In genomic region chr16:9124908-9125584, GRCh38 we compare ENCODE assay signal across 12 cellular contexts. TPM values are rescaled to one million over a fixed set of nuclear protein-coding genes. Genes with fewer than 3 reads are reported as not detected.
DNase-seq lines count a peak whose midpoint lies in the region; ATAC-seq and TF ChIP-seq lines count a peak whose summit lies in the region.
"Had no signal": no experiment of that assay in that cellular context is flagged by ENCODE, and none has a peak within 500 bp of the region (broad histone marks: within the 10 kb centered on the region; RNA-seq: fewer than 3 reads in every experiment).

No MANE protein-coding gene starts in this region.

- no peaks in the 10 kb centered on the region for H3K27me3 Mint-ChIP-seq in activated T-cell treated with anti-CD3 and anti-CD28 coated beads, Interleukin-2, amount 50 U/mL, for 24 hours

- DNase-seq in activated T-cell treated with anti-CD3 and anti-CD28 coated beads, Interleukin-2, amount 50 U/mL, for 24 hours, result no peak
- DNase-seq in activated T-cell treated with anti-CD3 and anti-CD28 coated beads, Interleukin-2, amount 50 U/mL, for 48 hours, result no peak
- DNase-seq in OCI-LY7 (ENCODE audit: low spot score), result no peak
- DNase-seq in effector memory CD4-positive, alpha-beta T cell, result no peak
- no peak for DNase-seq in stimulated activated effector memory CD8-positive, alpha-beta T cell treated with anti-CD3 and anti-CD28 coated beads, Interleukin-12 subunit alpha, Interleukin-12 subunit beta, amount 100 ng/mL, for 72 hours (ENCODE audit: low spot score in 2 of 2)
- DNase-seq in amygdala (lab: John Stamatoyannopoulos, UW), result no peak
- no peak for DNase-seq in DMS79 treated with DMSO at 0.1 percent for 48 hours (lab: John Stamatoyannopoulos, UW)
- DNase-seq: central memory CD4-positive, alpha-beta T cell; KBM-7; NCI-H2029 treated with DMSO at 0.1 percent for 48 hours; transverse colon had no signal

- peaks cover 79% of the 10 kb centered on the region for H3K4me1 Mint-ChIP-seq in activated T-cell treated with anti-CD3 and anti-CD28 coated beads, Interleukin-2, amount 50 U/mL, for 24 hours (ENCODE audit: low read depth)
- peaks cover 48% of the 10 kb centered on the region for H3K4me1 Mint-ChIP-seq in stimulated activated effector memory CD8-positive, alpha-beta T cell treated with anti-CD3 and anti-CD28 coated beads, Interleukin-12 subunit alpha, Interleukin-12 subunit beta, amount 100 ng/mL, for 72 hours

- H3K27ac ChIP-seq in OCI-LY7 (ENCODE audit: low read depth, low read length, poor library complexity, severe bottlenecking), result no peak overlapping the region
- H3K27ac ChIP-seq in effector memory CD4-positive, alpha-beta T cell (ENCODE audit: insufficient read depth, low read length, poor library complexity, severe bottlenecking), result peak overlapping the region; percentile 15

- no peaks in the 10 kb centered on the region; the same call in 1 of the 2 replicates for H4K20me1 ChIP-seq in OCI-LY7 (ENCODE audit: insufficient read depth, low read length)

- ATAC-seq in stimulated activated effector memory CD8-positive, alpha-beta T cell treated with anti-CD3 and anti-CD28 coated beads, Interleukin-12 subunit alpha, Interleukin-12 subunit beta, amount 100 ng/mL, for 72 hours, result no peak
- ATAC-seq in HG02588 (IDR thresholded peaks at IDR 0.05; ENCODE audit: unreplicated experiment), result no peak

- H3K4me2 ChIP-seq in OCI-LY7 (ENCODE audit: low read length), result no peak overlapping the region

- no peak overlapping the region for H3K4me3 Mint-ChIP-seq in activated T-cell treated with anti-CD3 and anti-CD28 coated beads, Interleukin-2, amount 50 U/mL, for 24 hours
- H3K4me3 Mint-ChIP-seq in stimulated activated effector memory CD8-positive, alpha-beta T cell treated with anti-CD3 and anti-CD28 coated beads, Interleukin-12 subunit alpha, Interleukin-12 subunit beta, amount 100 ng/mL, for 72 hours, result no peak overlapping the region

- H3K27me3 ChIP-seq in effector memory CD4-positive, alpha-beta T cell (replicated peaks; ENCODE audit: control insufficient read depth, insufficient read depth, low read length, poor library complexity, severe bottlenecking), result no peaks in the 10 kb centered on the region
- H3K27me3 ChIP-seq: transverse colon had no signal

- H3K79me2 ChIP-seq in OCI-LY7 (ENCODE audit: insufficient read depth, low read depth, low read length), result no peaks in the 10 kb centered on the region

- H3K27ac Mint-ChIP-seq in activated T-cell treated with anti-CD3 and anti-CD28 coated beads, Interleukin-2, amount 50 U/mL, for 24 hours, result peak overlapping the region; percentile 71
- H3K27ac Mint-ChIP-seq in stimulated activated effector memory CD8-positive, alpha-beta T cell treated with anti-CD3 and anti-CD28 coated beads, Interleukin-12 subunit alpha, Interleukin-12 subunit beta, amount 100 ng/mL, for 72 hours, result peak overlapping the region; percentile 63

- CTCF ChIA-PET in OCI-LY7 (lab: Charles Lee; ENCODE audit: unreplicated experiment), result interaction anchor here (0.5 kb wide), 1 partner anchor 13 kb away, joined by 3 read pairs; no protein-coding TSS in a partner anchor

- peaks cover 58% of the 10 kb centered on the region for H3K36me3 Mint-ChIP-seq in activated T-cell treated with anti-CD3 and anti-CD28 coated beads, Interleukin-2, amount 50 U/mL, for 24 hours (ENCODE audit: low read depth)
- H3K36me3 Mint-ChIP-seq in stimulated activated effector memory CD8-positive, alpha-beta T cell treated with anti-CD3 and anti-CD28 coated beads, Interleukin-12 subunit alpha, Interleukin-12 subunit beta, amount 100 ng/mL, for 72 hours, result peaks cover 64% of the 10 kb centered on the region

- BruUV-seq in OCI-LY7 (replicated peaks; lab: Mats Ljungman, UMichigan), result no TSS peak

- H3K4me1 ChIP-seq in OCI-LY7 (ENCODE audit: insufficient read depth, low read length, poor library complexity, severe bottlenecking), result peaks cover 12% of the 10 kb centered on the region
- peaks cover 19% of the 10 kb centered on the region for H3K4me1 ChIP-seq in effector memory CD4-positive, alpha-beta T cell (ENCODE audit: control insufficient read depth, insufficient read depth, low read length, poor library complexity, severe bottlenecking)

- no peak overlapping the region for H2AFZ ChIP-seq in OCI-LY7 (ENCODE audit: low read length)

- TF ChIP-seq CTCF in OCI-LY7 (conservative IDR thresholded peaks at IDR 0.05; ENCODE audit: low read length), result peak; percentile 60

- no peaks in the 10 kb centered on the region for H3K9me3 ChIP-seq in OCI-LY7 (ENCODE audit: low read length)
- no peaks in the 10 kb centered on the region for H3K9me3 ChIP-seq in effector memory CD4-positive, alpha-beta T cell (ENCODE audit: control insufficient read depth, low read length)
- H3K9me3 ChIP-seq: transverse colon had no signal

- H3K4me3 ChIP-seq in OCI-LY7 (ENCODE audit: low read depth, low read length, poor library complexity, severe bottlenecking), result no peak overlapping the region
- no peak overlapping the region for H3K4me3 ChIP-seq in effector memory CD4-positive, alpha-beta T cell (ENCODE audit: insufficient read depth, low read depth, low read length, poor library complexity, severe bottlenecking)
- H3K4me3 ChIP-seq: transverse colon had no signal

- POLR2A ChIA-PET in OCI-LY7 (lab: Charles Lee), result no interaction called here

- H3K9me3 Mint-ChIP-seq in activated T-cell treated with anti-CD3 and anti-CD28 coated beads, Interleukin-2, amount 50 U/mL, for 24 hours, result no peaks in the 10 kb centered on the region
- no peaks in the 10 kb centered on the region for H3K9me3 Mint-ChIP-seq in stimulated activated effector memory CD8-positive, alpha-beta T cell treated with anti-CD3 and anti-CD28 coated beads, Interleukin-12 subunit alpha, Interleukin-12 subunit beta, amount 100 ng/mL, for 72 hours

- intact Hi-C loops in OCI-LY7 (cut with micrococcal nuclease; ENCODE audit: unreplicated experiment), result no loop called here

- no peaks in the 10 kb centered on the region for H3K9me2 ChIP-seq in OCI-LY7 (ENCODE audit: insufficient read depth, low read length)

- H3K36me3 ChIP-seq in OCI-LY7 (ENCODE audit: insufficient read depth, low read length), result peaks cover 38% of the 10 kb centered on the region
- peaks cover 4% of the 10 kb centered on the region for H3K36me3 ChIP-seq in effector memory CD4-positive, alpha-beta T cell (ENCODE audit: control insufficient read depth, insufficient read depth, low read length)
- H3K36me3 ChIP-seq: transverse colon had no signal

RNA-seq across cellular contexts. Expression of gene HAPSTR1, which starts 33.6 kb away (rescaled TPM):
- 50.9 and 51.5 TPM in 2 replicates for total RNA-seq in OCI-LY7 (2014; rRNA removed; shearing (Covaris generic))
- 71.5 and 77.9 TPM in 2 replicates for total RNA-seq in OCI-LY7 (2022)
